ENCODE assay signal across 24 cellular contexts in the genomic region with DNA sequence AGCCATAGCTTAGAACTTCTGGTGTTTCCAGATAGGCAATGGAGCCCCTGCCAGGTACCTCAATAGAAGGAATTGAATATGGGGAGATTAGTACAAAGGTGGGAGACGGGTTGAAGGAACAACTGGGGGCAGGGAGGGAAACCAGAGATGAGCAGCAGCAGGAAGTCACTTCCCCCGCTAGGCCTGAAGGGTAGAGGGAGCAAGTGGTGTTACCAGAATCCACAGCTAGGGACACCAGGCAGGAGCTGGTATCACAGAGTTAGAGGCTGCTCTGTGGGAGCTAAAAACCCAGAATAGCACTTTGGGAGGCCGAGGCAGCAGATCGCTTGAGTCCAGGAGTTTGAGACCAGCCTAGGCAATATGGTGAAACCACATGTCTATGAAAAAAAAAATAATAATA. TPM values are rescaled to one million over a fixed set of nuclear protein-coding genes. Genes with fewer than 3 reads are reported as not detected.
DNase-seq lines count a peak whose midpoint lies in the region; ATAC-seq and TF ChIP-seq lines count a peak whose summit lies in the region.
"Had no signal": no experiment of that assay in that cellular context is flagged by ENCODE, and none has a peak within 500 bp of the region (broad histone marks: within the 10 kb centered on the region; RNA-seq: fewer than 3 reads in every experiment).

No MANE protein-coding gene starts in this region.

- H3K4me3 ChIP-seq in HEK293 (ENCODE audit: low read depth, low read length) (no peak overlapping the region), mesenchymal stem cell (ENCODE audit: insufficient read depth in 1 of 2, low read depth in 1 of 2, low read length in 2 of 2) (no peak overlapping the region)
- H3K4me3 ChIP-seq: spleen had no signal

- H3K18ac ChIP-seq in mesenchymal stem cell (ENCODE audit: low read depth in 1 of 2, low read length in 2 of 2) = no peak overlapping the region

- H3K79me1 ChIP-seq in mesenchymal stem cell (replicated peaks; ENCODE audit: low read length, poor library complexity, severe bottlenecking) = peaks cover 32% of the 10 kb centered on the region

- H2BK5ac ChIP-seq in mesenchymal stem cell (ENCODE audit: low read depth, low read length, poor library complexity, severe bottlenecking) = no peak overlapping the region

- H3K4me1 ChIP-seq in HEK293 (ENCODE audit: control insufficient read depth, insufficient read depth, low read length) (no peaks in the 10 kb centered on the region), mesenchymal stem cell (ENCODE audit: control insufficient read depth, insufficient read depth, low read depth, low read length) (peaks cover 9% of the 10 kb centered on the region)
- H3K4me1 ChIP-seq: spleen had no signal

- H3K4ac ChIP-seq in mesenchymal stem cell (ENCODE audit: low read depth in 1 of 2, low read length in 2 of 2) = no peak overlapping the region

- no peaks in the 10 kb centered on the region for H3K36me3 ChIP-seq in HEK293 (ENCODE audit: control insufficient read depth in 2 of 2, insufficient read depth in 1 of 2, low read length in 2 of 2)
- peaks cover 89 to 94% of the 10 kb centered on the region in 2 experiments for H3K36me3 ChIP-seq in mesenchymal stem cell (ENCODE audit: control insufficient read depth in 1 of 2, insufficient read depth in 2 of 2, low read depth in 1 of 2, low read length in 2 of 2)

- DNase-seq in NCI-H82 (lab: John Stamatoyannopoulos, UW) (peak; percentile 23), NCI-H82 treated with DMSO at 0.1 percent for 48 hours (lab: John Stamatoyannopoulos, UW; ENCODE audit: unreplicated experiment) (no peak), mesenchymal stem cell (no peak), GM10266 (ENCODE audit: extremely low spot score) (no peak), NCI-H1417 treated with DMSO at 0.1 percent for 48 hours (lab: John Stamatoyannopoulos, UW) (no peak)
- no peak for DNase-seq in activated T-cell treated with anti-CD3 and anti-CD28 coated beads, Interleukin-2, amount 50 U/mL, for 24 hours
- DNase-seq: activated CD4-positive, alpha-beta T cell treated with anti-CD3 and anti-CD28 coated beads for 48 hours; activated naive CD4-positive, alpha-beta T cell treated with anti-CD3 and anti-CD28 coated beads, Interleukin-2, amount 50 U/mL, for 16 hours; amniotic stem cell; CD8-positive, alpha-beta T cell; effector CD8-positive, alpha-beta T cell; glutamatergic neuron; left colon; mammary epithelial cell; NCI-H1436 treated with DMSO at 0.1 percent for 48 hours; NCI-H446 treated with DMSO at 0.1 percent for 48 hours; OCI-M1; right cardiac atrium; spleen; T-helper 2 cell; trophoblast cell had no signal

- no peak overlapping the region for H3K27ac ChIP-seq in HEK293 (ENCODE audit: extremely low read depth, low read depth, low read length)
- no peak overlapping the region for H3K27ac ChIP-seq in mesenchymal stem cell (ENCODE audit: low read length, poor library complexity, severe bottlenecking)
- H3K27ac ChIP-seq: spleen had no signal

- no peaks in the 10 kb centered on the region for H3K9me3 Mint-ChIP-seq in activated T-helper 17 cell treated with anti-CD3 and anti-CD28 coated beads, Interleukin-2, amount 50 U/mL, for 72 hours
- no peaks in the 10 kb centered on the region for H3K9me3 Mint-ChIP-seq in activated T-cell treated with anti-CD3 and anti-CD28 coated beads, Interleukin-2, amount 50 U/mL, for 24 hours
- H3K9me3 Mint-ChIP-seq: CD8-positive, alpha-beta T cell; neural crest cell had no signal

- WGBS in mesenchymal stem cell = 95% methylated on average over 2 of the region's 4 CpGs

- H2BK15ac ChIP-seq in mesenchymal stem cell (ENCODE audit: low read depth, poor library complexity, severe bottlenecking) = no peak overlapping the region

- no peak overlapping the region for H2BK12ac ChIP-seq in mesenchymal stem cell (ENCODE audit: low read length in 2 of 2)

- H3K36me3 Mint-ChIP-seq in activated T-helper 17 cell treated with anti-CD3 and anti-CD28 coated beads, Interleukin-2, amount 50 U/mL, for 72 hours (ENCODE audit: low read depth) = no peaks in the 10 kb centered on the region
- no peaks in the 10 kb centered on the region for H3K36me3 Mint-ChIP-seq in activated T-cell treated with anti-CD3 and anti-CD28 coated beads, Interleukin-2, amount 50 U/mL, for 24 hours (ENCODE audit: low read depth)
- H3K36me3 Mint-ChIP-seq: CD8-positive, alpha-beta T cell had no signal

- H3K4me3 Mint-ChIP-seq in activated T-helper 17 cell treated with anti-CD3 and anti-CD28 coated beads, Interleukin-2, amount 50 U/mL, for 72 hours = no peak overlapping the region
- H3K4me3 Mint-ChIP-seq in activated T-cell treated with anti-CD3 and anti-CD28 coated beads, Interleukin-2, amount 50 U/mL, for 24 hours = no peak overlapping the region
- H3K4me3 Mint-ChIP-seq: CD8-positive, alpha-beta T cell; neural crest cell had no signal

- H3K4me2 ChIP-seq in mesenchymal stem cell (ENCODE audit: low read length, poor library complexity, severe bottlenecking) = no peak overlapping the region

- H3K9me3 ChIP-seq in HEK293 (ENCODE audit: control insufficient read depth, insufficient read depth, low read depth, low read length) (no peaks in the 10 kb centered on the region), mesenchymal stem cell (ENCODE audit: control insufficient read depth, low read length) (no peaks in the 10 kb centered on the region)
- H3K9me3 ChIP-seq: spleen had no signal

- H3K9ac ChIP-seq in mesenchymal stem cell (ENCODE audit: low read length) = no peak overlapping the region

- H4K8ac ChIP-seq in mesenchymal stem cell (ENCODE audit: low read length) = no peak overlapping the region

- H2BK120ac ChIP-seq in mesenchymal stem cell (ENCODE audit: low read depth, low read length) = no peak overlapping the region

- 0 out of 2 replicates have a peak, but pooled peaks have one; percentile 21 for TF ChIP-seq CTCF in HEK293 (tag by site-specific recombination; IDR thresholded peaks at IDR 0.05)
- no peak for TF ChIP-seq CTCF in GM10266 (IDR thresholded peaks at IDR 0.05; ENCODE audit: control insufficient read depth, insufficient read depth, low read depth, missing control alignments)

- H3K27ac Mint-ChIP-seq in activated T-helper 17 cell treated with anti-CD3 and anti-CD28 coated beads, Interleukin-2, amount 50 U/mL, for 72 hours = peak overlapping the region; percentile 38
- no peak overlapping the region for H3K27ac Mint-ChIP-seq in activated T-cell treated with anti-CD3 and anti-CD28 coated beads, Interleukin-2, amount 50 U/mL, for 24 hours
- H3K27ac Mint-ChIP-seq: CD8-positive, alpha-beta T cell had no signal

- no peak overlapping the region for H2AFZ ChIP-seq in mesenchymal stem cell (ENCODE audit: low read depth, low read length)

- H2AK5ac ChIP-seq in mesenchymal stem cell (ENCODE audit: low read length, severe bottlenecking) = peak overlapping the region; percentile 54

- CTCF ChIA-PET in HEK293 (lab: Yijun Ruan, JAX) = interaction anchor here (1.0 to 2.9 kb wide), 5 partner anchors 9 to 200 kb away, joined by 3 to 15 read pairs (median 6); a partner anchor contains a TSS

- H3K4me1 Mint-ChIP-seq in activated T-helper 17 cell treated with anti-CD3 and anti-CD28 coated beads, Interleukin-2, amount 50 U/mL, for 72 hours = no peaks in the 10 kb centered on the region
- no peaks in the 10 kb centered on the region for H3K4me1 Mint-ChIP-seq in activated T-cell treated with anti-CD3 and anti-CD28 coated beads, Interleukin-2, amount 50 U/mL, for 24 hours (ENCODE audit: low read depth)
- H3K4me1 Mint-ChIP-seq: neural crest cell had no signal

- H3K27me3 ChIP-seq in mesenchymal stem cell (ENCODE audit: control insufficient read depth in 1 of 2, insufficient read depth in 1 of 2, low read length in 2 of 2) = no peaks in the 10 kb centered on the region

- POLR2A ChIA-PET in HEK293 (lab: Yijun Ruan, JAX) = interaction anchor here (0.7 to 1.0 kb wide), 3 partner anchors 14 to 25 kb away, joined by 3 to 4 read pairs (median 3); no protein-coding TSS in a partner anchor

- peak overlapping the region in 1 of 2 experiments; percentile 52 for H3K23ac ChIP-seq in mesenchymal stem cell (ENCODE audit: low read length in 2 of 2)

- no peak overlapping the region for H3K14ac ChIP-seq in mesenchymal stem cell (ENCODE audit: low read length in 2 of 2)

- H3K27me3 Mint-ChIP-seq in activated T-helper 17 cell treated with anti-CD3 and anti-CD28 coated beads, Interleukin-2, amount 50 U/mL, for 72 hours = peaks cover 3% of the 10 kb centered on the region
- H3K27me3 Mint-ChIP-seq in activated T-cell treated with anti-CD3 and anti-CD28 coated beads, Interleukin-2, amount 50 U/mL, for 24 hours = peaks cover 10% of the 10 kb centered on the region

- H4K91ac ChIP-seq in mesenchymal stem cell (ENCODE audit: low read length) = no peak overlapping the region

- no peak for ATAC-seq in activated T-helper 17 cell treated with anti-CD3 and anti-CD28 coated beads, Interleukin-2, amount 50 U/mL, for 72 hours (replicated peaks)
- ATAC-seq: CD8-positive, alpha-beta T cell; left colon had no signal

TF ChIP-seq in HEK293, 187 proteins besides CTCF, POLR2A, EP300 and RAD21 (continues in another document):
- TF ChIP-seq ZNF140 (tag by site-specific recombination; IDR thresholded peaks at IDR 0.05) = no peak
- TF ChIP-seq, protein P1, sequence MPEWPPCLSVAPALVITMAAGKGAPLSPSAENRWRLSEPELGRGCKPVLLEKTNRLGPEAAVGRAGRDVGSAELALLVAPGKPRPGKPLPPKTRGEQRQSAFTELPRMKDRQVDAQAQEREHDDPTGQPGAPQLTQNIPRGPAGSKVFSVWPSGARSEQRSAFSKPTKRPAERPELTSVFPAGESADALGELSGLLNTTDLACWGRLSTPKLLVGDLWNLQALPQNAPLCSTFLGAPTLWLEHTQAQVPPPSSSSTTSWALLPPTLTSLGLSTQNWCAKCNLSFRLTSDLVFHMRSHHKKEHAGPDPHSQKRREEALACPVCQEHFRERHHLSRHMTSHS (tag by site-specific recombination; IDR thresholded peaks at IDR 0.05) = no peak
- TF ChIP-seq ZNF274 (IDR thresholded peaks at IDR 0.05; ENCODE audit: low read length) = no peak
- TF ChIP-seq ZNF274 (tag by site-specific recombination; IDR thresholded peaks at IDR 0.05; ENCODE audit: borderline replicate concordance) = no peak

RNA-seq across cellular contexts. Expression of a gene that starts 15.3 kb away (rescaled TPM):
- total RNA-seq in activated T-helper 17 cell treated with anti-CD3 and anti-CD28 coated beads, Interleukin-2, amount 50 U/mL, for 72 hours = 100 to 1,000 TPM; 324 to 357 TPM
- polyA plus RNA-seq in mesenchymal stem cell (2013, experiment 1 of 2) = 178 TPM
- 179 TPM for polyA plus RNA-seq in mesenchymal stem cell (2013, experiment 2 of 2)

RNA-seq across cellular contexts. Expression of a gene that starts 29.9 kb away (rescaled TPM):
- total RNA-seq in activated T-helper 17 cell treated with anti-CD3 and anti-CD28 coated beads, Interleukin-2, amount 50 U/mL, for 72 hours = 1 to 10 TPM in 1 of 2 donors, under 1 TPM in 1; 0.04 to 2.3 TPM
- 91.5 TPM for polyA plus RNA-seq in mesenchymal stem cell (2013, experiment 1 of 2)
- 89.9 TPM for polyA plus RNA-seq in mesenchymal stem cell (2013, experiment 2 of 2)

RNA-seq across cellular contexts. Expression of a gene that starts 55.9 kb away (rescaled TPM):
- total RNA-seq in activated T-helper 17 cell treated with anti-CD3 and anti-CD28 coated beads, Interleukin-2, amount 50 U/mL, for 72 hours = under 1 TPM in 1 of 2 donors, not detected in 1; 0.13 TPM
- polyA plus RNA-seq in mesenchymal stem cell (2013, experiment 1 of 2) = 19.0 TPM
- polyA plus RNA-seq in mesenchymal stem cell (2013, experiment 2 of 2) = 18.5 TPM
- total RNA-seq: neural crest cell had no signal
